ENCODE assay signal across 8 cellular contexts in genomic region chr3:128488995-128489859, GRCh38. TPM values are rescaled to one million over a fixed set of nuclear protein-coding genes. Genes with fewer than 3 reads are reported as not detected.
DNase-seq lines count a peak whose midpoint lies in the region; ATAC-seq, FAIRE-seq and TF ChIP-seq lines count a peak whose summit lies in the region.

No MANE protein-coding gene starts in this region.

- no TSS peak for BruUV-seq in GM12878 (replicated peaks; lab: Mats Ljungman, UMichigan)

- intact Hi-C loops in GM12878 (cut with micrococcal nuclease; ENCODE audit: unreplicated experiment), result no loop called here

- peaks cover 48% of the 10 kb centered on the region for H3K4me1 Mint-ChIP-seq in stimulated activated effector memory CD8-positive, alpha-beta T cell treated with anti-CD3 and anti-CD28 coated beads, Interleukin-12 subunit alpha, Interleukin-12 subunit beta, amount 100 ng/mL, for 72 hours

- no peak overlapping the region for H3K9ac ChIP-seq in GM12878 (ENCODE audit: control insufficient read depth, insufficient read depth, low read length)

- peak overlapping the region; percentile 25; the same call in 1 of the 2 replicates for H3K4me2 ChIP-seq in GM12878 (ENCODE audit: control insufficient read depth, insufficient read depth)

- peak; percentile 26 for DNase-seq in activated naive CD4-positive, alpha-beta T cell treated with Interleukin-2 at 50 U/mL for 16 hours
- DNase-seq in activated naive CD4-positive, alpha-beta T cell treated with anti-CD3 and anti-CD28 coated beads, Interleukin-2, amount 50 U/mL, for 16 hours, result no peak
- DNase-seq in NCI-H774 (lab: John Stamatoyannopoulos, UW) (peak; percentile 32), GM12878 (ENCODE audit: low read depth, low spot score) (no peak), islet precursor cell (peak; percentile 83), foreskin melanocyte (no peak)
- DNase-seq in stimulated activated effector memory CD8-positive, alpha-beta T cell treated with anti-CD3 and anti-CD28 coated beads, Interleukin-12 subunit alpha, Interleukin-12 subunit beta, amount 100 ng/mL, for 72 hours (ENCODE audit: low spot score in 2 of 2), result peak in 1 of 2 donors; percentile 65

- no peak for TF ChIP-seq POLR2A in GM12878 (IDR thresholded peaks at IDR 0.05; ENCODE audit: low read depth, low read length)

- no peaks in the 10 kb centered on the region for H3K9me3 ChIP-seq in GM12878 (replicated peaks; ENCODE audit: control insufficient read depth, insufficient read depth, low read length)

- ATAC-seq in GM12878 (no peak), GM19455 (IDR thresholded peaks at IDR 0.05; ENCODE audit: unreplicated experiment) (no peak)
- ATAC-seq in stimulated activated effector memory CD8-positive, alpha-beta T cell treated with anti-CD3 and anti-CD28 coated beads, Interleukin-12 subunit alpha, Interleukin-12 subunit beta, amount 100 ng/mL, for 72 hours, result peak; percentile 2

- in situ Hi-C loops in GM12878 (cut with MboI), result no loop called here

- 10% methylated on average over 65 of the region's 89 CpGs for WGBS in GM12878 (ENCODE audit: insufficient coverage, insufficient replicate concordance, low lambda C conversion rate, missing lambda C conversion rate)

- H3K27me3 ChIP-seq in GM12878 (replicated peaks in 1 of 2; ENCODE audit: control insufficient read depth in 2 of 2, insufficient read depth in 2 of 2, low read length in 1 of 2), result peaks cover 30 to 46% of the 10 kb centered on the region in 2 experiments

- H3K27ac Mint-ChIP-seq in stimulated activated effector memory CD8-positive, alpha-beta T cell treated with anti-CD3 and anti-CD28 coated beads, Interleukin-12 subunit alpha, Interleukin-12 subunit beta, amount 100 ng/mL, for 72 hours, result no peak overlapping the region

- TF ChIP-seq CTCF in GM12878 (IDR thresholded peaks at IDR 0.05 in 2 of 3, conservative IDR thresholded peaks at IDR 0.05 in 1 of 3; ENCODE audit: control insufficient read depth in 2 of 3, extremely low read depth in 1 of 3, insufficient read depth in 1 of 3, low read depth in 3 of 3, low read length in 3 of 3), result no peak

- CTCF ChIA-PET in GM12878 (lab: Yijun Ruan, JAX), result no interaction called here

- no peak overlapping the region for H3K27ac ChIP-seq in GM12878 (ENCODE audit: control insufficient read depth, insufficient read depth)

- no peak overlapping the region for H2AFZ ChIP-seq in GM12878 (ENCODE audit: control insufficient read depth, low read depth, low read length)

- FAIRE-seq in GM12878 (lab: Jason Lieb, UNC), result no peak

- no peaks in the 10 kb centered on the region; the same call in none of the 2 replicates for H4K20me1 ChIP-seq in GM12878 (ENCODE audit: control insufficient read depth, insufficient read depth)

- peak overlapping the region; percentile 75 for H3K4me3 Mint-ChIP-seq in stimulated activated effector memory CD8-positive, alpha-beta T cell treated with anti-CD3 and anti-CD28 coated beads, Interleukin-12 subunit alpha, Interleukin-12 subunit beta, amount 100 ng/mL, for 72 hours

- no peaks in the 10 kb centered on the region for H3K4me1 ChIP-seq in GM12878 (ENCODE audit: control insufficient read depth, insufficient read depth, low read length)

- no peak overlapping the region for H3K4me3 ChIP-seq in GM12878

- POLR2A ChIA-PET in GM12878 (lab: Charles Lee), result no interaction called here

- no peaks in the 10 kb centered on the region for H3K9me3 Mint-ChIP-seq in stimulated activated effector memory CD8-positive, alpha-beta T cell treated with anti-CD3 and anti-CD28 coated beads, Interleukin-12 subunit alpha, Interleukin-12 subunit beta, amount 100 ng/mL, for 72 hours

- SMC1A ChIA-PET in GM12878 (lab: Charles Lee; ENCODE audit: uncharacterized antibody, unreplicated experiment), result no interaction called here

- H3K36me3 ChIP-seq in GM12878 (ENCODE audit: control insufficient read depth in 2 of 2, insufficient read depth in 2 of 2, low read length in 1 of 2), result no peaks in the 10 kb centered on the region

- no peaks in the 10 kb centered on the region for H3K79me2 ChIP-seq in GM12878 (ENCODE audit: control insufficient read depth, insufficient read depth, low read length)

- no peak for TF ChIP-seq EP300 in GM12878 (IDR thresholded peaks at IDR 0.05; ENCODE audit: borderline replicate concordance in 1 of 2, control insufficient read depth in 1 of 2, low read depth in 2 of 2, low read length in 2 of 2)

- no peak for TF ChIP-seq RAD21 in GM12878 (IDR thresholded peaks at IDR 0.05; ENCODE audit: insufficient read depth, low read depth, low read length)

- H3K36me3 Mint-ChIP-seq in stimulated activated effector memory CD8-positive, alpha-beta T cell treated with anti-CD3 and anti-CD28 coated beads, Interleukin-12 subunit alpha, Interleukin-12 subunit beta, amount 100 ng/mL, for 72 hours, result no peaks in the 10 kb centered on the region

- RAD21 ChIA-PET in GM12878 (lab: Charles Lee; ENCODE audit: unreplicated experiment), result no interaction called here

TF ChIP-seq in GM12878, 131 proteins besides CTCF, POLR2A, EP300 and RAD21:
- TF ChIP-seq RBBP5 (conservative IDR thresholded peaks at IDR 0.05) (no peak), SMARCA5 (IDR thresholded peaks at IDR 0.05) (no peak), HDAC6 (IDR thresholded peaks at IDR 0.05; ENCODE audit: unreplicated experiment) (no peak), SIN3A (IDR thresholded peaks at IDR 0.05; ENCODE audit: low read depth, low read length) (no peak), SMC3 (IDR thresholded peaks at IDR 0.05; ENCODE audit: borderline replicate concordance, low read length) (no peak), SMAD1 (IDR thresholded peaks at IDR 0.05; ENCODE audit: low read depth, partially characterized antibody) (no peak), ZNF384 (IDR thresholded peaks at IDR 0.05; ENCODE audit: borderline replicate concordance, low read depth, low read length) (no peak)
TF ChIP-seq in GM12878: peak in this region for 0.

RNA-seq across cellular contexts. Expression of gene GATA2, which starts 3.8 kb away (rescaled TPM):
- total RNA-seq in GM12878 (2013; cell fraction: nucleolus; rRNA removed), result not detected in 2 replicates
- total RNA-seq in GM12878 (2014; rRNA removed), result not detected in 2 replicates
- total RNA-seq in GM12878 (2014; rRNA removed; fragmentation: Illumina TruSeq; extraction: Trizol), result not detected in 2 replicates
- total RNA-seq in GM12878 (2021), result 0.13 and 0.56 TPM in 2 replicates
- not detected for polyA plus RNA-seq in GM12878 (2011; ENCODE audit: low read depth)
- polyA plus RNA-seq in GM12878 (2011; rRNA removed), result not detected in 2 replicates
- not detected in 2 replicates for polyA plus RNA-seq in GM12878 (2011; cell fraction: cytosol; rRNA removed)
- polyA plus RNA-seq in GM12878 (2011; cell fraction: nucleus; rRNA removed), result not detected in 2 replicates
- polyA plus RNA-seq in GM12878 (2012), result 0.06 TPM in 1 of 2 replicates, not detected in the other
- polyA plus RNA-seq in GM12878 (2014; fragmentation: Illumina TruSeq; extraction: Trizol), result not detected in 2 replicates
- polyA plus RNA-seq in GM12878 (2014; fragmentation: Nextera tagmentation; extraction: Ambion mirVana), result not detected
- not detected in 2 replicates for polyA plus RNA-seq in GM12878 (2014; rRNA removed)
- not detected for polyA plus RNA-seq in GM12878 (2016; fragmentation: Nextera tagmentation; extraction: Ambion mirVana)
- polyA minus RNA-seq in GM12878 (2011; rRNA and poly(A)+ RNA removed), result not detected in 2 replicates
- 0.67 and 1.8 TPM in 2 replicates for polyA minus RNA-seq in GM12878 (2011; cell fraction: cytosol; rRNA and poly(A)+ RNA removed)
- polyA minus RNA-seq in GM12878 (2011; cell fraction: nucleus; rRNA and poly(A)+ RNA removed), result 0.29 TPM in 1 of 2 replicates, not detected in the other

RNA-seq across cellular contexts. Expression of gene DNAJB8, which starts 22.5 kb away (rescaled TPM):
- not detected in 2 replicates for total RNA-seq in GM12878 (2013; cell fraction: nucleolus; rRNA removed)
- not detected in 2 replicates for total RNA-seq in GM12878 (2014; rRNA removed)
- not detected in 2 replicates for total RNA-seq in GM12878 (2014; rRNA removed; fragmentation: Illumina TruSeq; extraction: Trizol)
- not detected in 2 replicates for total RNA-seq in GM12878 (2021)
- polyA plus RNA-seq in GM12878 (2011; ENCODE audit: low read depth), result not detected
- polyA plus RNA-seq in GM12878 (2011; rRNA removed), result not detected in 2 replicates
- polyA plus RNA-seq in GM12878 (2011; cell fraction: cytosol; rRNA removed), result not detected in 2 replicates
- not detected in 2 replicates for polyA plus RNA-seq in GM12878 (2011; cell fraction: nucleus; rRNA removed)
- not detected in 2 replicates for polyA plus RNA-seq in GM12878 (2012)
- not detected in 2 replicates for polyA plus RNA-seq in GM12878 (2014; fragmentation: Illumina TruSeq; extraction: Trizol)
- polyA plus RNA-seq in GM12878 (2014; fragmentation: Nextera tagmentation; extraction: Ambion mirVana), result not detected
- not detected in 2 replicates for polyA plus RNA-seq in GM12878 (2014; rRNA removed)
- not detected for polyA plus RNA-seq in GM12878 (2016; fragmentation: Nextera tagmentation; extraction: Ambion mirVana)
- polyA minus RNA-seq in GM12878 (2011; rRNA and poly(A)+ RNA removed), result not detected in 2 replicates
- not detected in 2 replicates for polyA minus RNA-seq in GM12878 (2011; cell fraction: cytosol; rRNA and poly(A)+ RNA removed)
- polyA minus RNA-seq in GM12878 (2011; cell fraction: nucleus; rRNA and poly(A)+ RNA removed), result not detected in 2 replicates

Comparison
In these comparisons a context has a peak if more than half of its experiments do, and no peak if none do; other contexts are left out.
1. DNase-seq: peak in activated naive CD4-positive, alpha-beta T cell treated with Interleukin-2 at 50 U/mL for 16 hours (single experiment), NCI-H774 (single experiment) and islet precursor cell (single experiment); none in activated naive CD4-positive, alpha-beta T cell treated with anti-CD3 and anti-CD28 coated beads, Interleukin-2, amount 50 U/mL, for 16 hours (single experiment), GM12878 (single experiment) and foreskin melanocyte (single experiment).